19 cellular contexts compared by ENCODE assay signal in the genomic region with DNA sequence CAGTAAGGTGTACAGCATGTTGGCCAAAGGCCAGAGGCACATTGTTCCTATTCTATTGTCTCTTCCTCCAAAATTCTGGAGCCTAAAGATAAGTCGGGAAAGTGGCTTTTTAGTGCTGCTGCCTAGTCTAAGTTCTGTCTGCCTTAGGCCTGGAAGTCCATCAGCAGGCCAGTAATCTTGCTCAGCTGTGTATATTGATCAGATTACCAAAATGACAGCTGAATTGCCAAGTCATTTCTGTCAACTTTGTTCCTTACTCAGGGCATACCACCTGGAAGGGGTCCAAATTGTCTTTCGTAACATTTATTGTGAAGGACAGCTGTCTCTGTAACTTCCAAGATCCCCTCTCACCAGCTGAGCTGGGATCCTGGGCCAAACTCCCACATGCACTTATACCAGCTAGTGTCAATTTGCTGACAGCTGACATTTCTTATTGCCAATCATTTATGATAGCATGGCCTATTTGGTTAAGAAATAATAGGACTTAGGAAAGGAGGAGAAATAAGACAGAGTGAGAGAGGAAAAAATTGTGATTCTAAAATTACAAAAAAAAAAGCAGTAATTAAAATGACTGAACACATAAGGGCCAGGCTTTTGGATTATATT.
"Had no signal": no experiment of that assay in that cellular context is flagged by ENCODE, and none has a peak within 500 bp of the region (broad histone marks: within the 10 kb centered on the region; RNA-seq: fewer than 3 reads in every experiment).

No MANE protein-coding gene starts in this region.

- H3K36me3 Mint-ChIP-seq: activated naive CD8-positive, alpha-beta T cell treated with anti-CD3 and anti-CD28 coated beads, Interleukin-2, amount 10 ng/mL, durations not matched to agents 7 days and 5 days; memory B cell had no signal

- H3K4me1 Mint-ChIP-seq: activated naive CD8-positive, alpha-beta T cell treated with anti-CD3 and anti-CD28 coated beads, Interleukin-2, amount 10 ng/mL, durations not matched to agents 7 days and 5 days; memory B cell; neural crest cell; stimulated activated naive CD8-positive, alpha-beta T cell treated with anti-CD3 and anti-CD28 coated beads, Interleukin-15, amount 100 ng/mL, for 72 hours had no signal

- H3K36me3 ChIP-seq: brain microvascular endothelial cell, esophagus muscularis mucosa, left ventricle myocardium inferior, prostate gland, upper lobe of right lung had no signal

- H3K27me3 Mint-ChIP-seq: activated naive CD8-positive, alpha-beta T cell treated with anti-CD3 and anti-CD28 coated beads, Interleukin-2, amount 10 ng/mL, durations not matched to agents 7 days and 5 days; memory B cell; stimulated activated naive CD8-positive, alpha-beta T cell treated with anti-CD3 and anti-CD28 coated beads, Interleukin-15, amount 100 ng/mL, for 72 hours had no signal

- H3K4me3 ChIP-seq: esophagus muscularis mucosa, left ventricle myocardium inferior, prostate gland, upper lobe of right lung had no signal

- H3K27ac Mint-ChIP-seq: activated naive CD8-positive, alpha-beta T cell treated with anti-CD3 and anti-CD28 coated beads, Interleukin-2, amount 10 ng/mL, durations not matched to agents 7 days and 5 days; activated T-helper 1 cell treated with anti-CD3 and anti-CD28 coated beads, Interleukin-12 subunit alpha, Interleukin-12 subunit beta, Interleukin-2, Interleukin-4 antibody, amounts not matched to agents 30 ng/mL and 10 ng/mL and 1 ng/mL, durations not matched to agents 14 hours and 24 hours and 36 hours; memory B cell; stimulated activated naive CD8-positive, alpha-beta T cell treated with anti-CD3 and anti-CD28 coated beads, Interleukin-15, amount 100 ng/mL, for 72 hours had no signal

- H3K4me3 Mint-ChIP-seq: activated naive CD8-positive, alpha-beta T cell treated with anti-CD3 and anti-CD28 coated beads, Interleukin-2, amount 10 ng/mL, durations not matched to agents 7 days and 5 days; activated T-helper 1 cell treated with anti-CD3 and anti-CD28 coated beads, Interleukin-12 subunit alpha, Interleukin-12 subunit beta, Interleukin-2, Interleukin-4 antibody, amounts not matched to agents 30 ng/mL and 10 ng/mL and 1 ng/mL, durations not matched to agents 14 hours and 24 hours and 36 hours; memory B cell; neural crest cell; stimulated activated naive CD8-positive, alpha-beta T cell treated with anti-CD3 and anti-CD28 coated beads, Interleukin-15, amount 100 ng/mL, for 72 hours had no signal

- DNase-seq: activated CD4-positive, alpha-beta T cell treated with anti-CD3 and anti-CD28 coated beads, Interleukin-2, amount 50 U/mL, for 1 hour; activated CD8-positive, alpha-beta memory T cell treated with anti-CD3 and anti-CD28 coated beads for 24 hours; activated naive CD8-positive, alpha-beta T cell treated with anti-CD3 and anti-CD28 coated beads, Interleukin-2, amount 10 ng/mL, durations not matched to agents 7 days and 5 days; brain microvascular endothelial cell; cortex of kidney; effector CD4-positive, alpha-beta T cell; hypothalamus; kidney; left ventricle myocardium inferior; stimulated activated CD4-positive, alpha-beta T cell treated with anti-CD3 and anti-CD28 coated beads, Interleukin-1b, Interleukin-23, amount 100 ng/mL, for 48 hours; stimulated activated naive CD8-positive, alpha-beta T cell treated with anti-CD3 and anti-CD28 coated beads, Interleukin-15, amount 100 ng/mL, for 72 hours; upper lobe of right lung had no signal

- H3K27ac ChIP-seq: brain microvascular endothelial cell, esophagus muscularis mucosa, left ventricle myocardium inferior, prostate gland, upper lobe of right lung had no signal

- ATAC-seq: activated CD4-positive, CD25-positive, alpha-beta regulatory T cell treated with anti-CD3 and anti-CD28 coated beads, Interleukin-2, amount 50 U/mL, for 24 hours; sciatic nerve; stimulated activated naive CD8-positive, alpha-beta T cell treated with anti-CD3 and anti-CD28 coated beads, Interleukin-15, amount 100 ng/mL, for 72 hours; upper lobe of right lung had no signal

- H3K4me1 ChIP-seq: esophagus muscularis mucosa, prostate gland, upper lobe of right lung had no signal

- H3K27me3 ChIP-seq: brain microvascular endothelial cell, esophagus muscularis mucosa, upper lobe of right lung had no signal

- H3K9me3 Mint-ChIP-seq: activated naive CD8-positive, alpha-beta T cell treated with anti-CD3 and anti-CD28 coated beads, Interleukin-2, amount 10 ng/mL, durations not matched to agents 7 days and 5 days; activated T-helper 1 cell treated with anti-CD3 and anti-CD28 coated beads, Interleukin-12 subunit alpha, Interleukin-12 subunit beta, Interleukin-2, Interleukin-4 antibody, amounts not matched to agents 30 ng/mL and 10 ng/mL and 1 ng/mL, durations not matched to agents 14 hours and 24 hours and 36 hours; memory B cell; neural crest cell; stimulated activated naive CD8-positive, alpha-beta T cell treated with anti-CD3 and anti-CD28 coated beads, Interleukin-15, amount 100 ng/mL, for 72 hours had no signal

- H3K9me3 ChIP-seq: esophagus muscularis mucosa, left ventricle myocardium inferior, prostate gland, upper lobe of right lung had no signal
